In the genomic region with DNA sequence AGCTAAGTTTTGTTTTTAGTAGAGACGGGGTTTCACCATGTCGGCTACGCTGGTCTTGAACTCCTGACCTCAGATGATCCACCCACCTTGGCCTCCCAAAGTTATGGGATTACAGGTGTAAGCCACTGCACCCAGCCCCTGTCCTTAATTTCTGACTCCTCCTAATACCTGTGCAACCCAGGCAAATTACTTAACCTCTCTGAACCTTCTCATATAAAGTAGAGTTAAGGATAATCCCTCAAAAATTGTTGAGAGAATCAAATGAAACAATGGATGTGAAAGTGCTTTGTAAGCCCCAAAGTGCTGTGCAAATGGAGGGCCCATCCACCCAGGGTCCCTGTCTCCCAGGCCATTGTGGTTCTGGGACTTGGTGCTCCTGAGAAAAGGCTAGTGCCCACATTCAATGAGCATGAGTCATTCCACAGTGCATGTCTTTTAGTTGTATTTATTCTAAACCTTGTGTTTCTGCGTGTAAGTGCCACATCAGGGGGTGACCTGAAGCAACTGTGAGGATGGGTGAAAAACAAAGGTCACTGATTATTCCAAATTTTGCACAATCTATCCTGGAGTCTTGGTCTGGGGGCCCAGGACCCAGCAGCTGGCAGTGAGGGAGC, we compare ENCODE assay signal across 12 cellular contexts.
DNase-seq lines count a peak whose midpoint lies in the region; ATAC-seq and TF ChIP-seq lines count a peak whose summit lies in the region.
"Had no signal": no experiment of that assay in that cellular context is flagged by ENCODE, and none has a peak within 500 bp of the region (broad histone marks: within the 10 kb centered on the region; RNA-seq: fewer than 3 reads in every experiment).

No MANE protein-coding gene starts in this region.

- DNase-seq in T-helper 2 cell treated with Interferon-gamma antibody and Interleukin-4, amounts not matched to agents 5 μg/mL and 100 μg/mL, for 36 hours (ENCODE audit: low spot score), result no peak
- DNase-seq in T-helper 2 cell (no peak), T-helper 17 cell (no peak), iris pigment epithelial cell (ENCODE audit: low read depth) (peak; percentile 51), transverse colon (no peak), NCI-H1694 (lab: John Stamatoyannopoulos, UW) (no peak), SKM-1 treated with dmso at 0.1 percent for 144 hours (lab: John Stamatoyannopoulos, UW; ENCODE audit: unreplicated experiment) (no peak)
- DNase-seq in stimulated activated naive CD4-positive, alpha-beta T cell treated with Interleukin-2 at 50 U/mL for 16 hours (lab: John Stamatoyannopoulos, UW), result no peak
- DNase-seq: NCI-H1092 treated with DMSO at 0.1 percent for 48 hours had no signal

- H3K4me1 ChIP-seq in transverse colon, result peaks cover 0 to 20% (median 0%) of the 10 kb centered on the region in 4 donors

- no peak for TF ChIP-seq CTCF in transverse colon (IDR thresholded peaks at IDR 0.05)

- 62 to 100% methylated on average over 1 to 4 of the region's 4 CpGs for WGBS in transverse colon (ENCODE audit: low coverage in 1 of 2), 2 donors

- H3K27ac ChIP-seq in transverse colon, result peak overlapping the region in 3 of 4 donors; percentile 61 to 65 (median 64)

- H3K27ac Mint-ChIP-seq in T-helper 2 cell treated with Interferon-gamma antibody and Interleukin-4, amounts not matched to agents 5 μg/mL and 100 μg/mL, for 36 hours, result peak overlapping the region; percentile 34
- H3K27ac Mint-ChIP-seq in T-helper 17 cell, result peak overlapping the region; percentile 88

- H3K9me3 ChIP-seq in T-helper 17 cell (ENCODE audit: control insufficient read depth, low read length, poor library complexity, severe bottlenecking), result no peaks in the 10 kb centered on the region
- H3K9me3 ChIP-seq in transverse colon, result no peaks in the 10 kb centered on the region
- H3K9me3 ChIP-seq: heart left ventricle, right atrium auricular region, suprapubic skin had no signal

- intact Hi-C loops in transverse colon (cut with DNase I; ENCODE audit: low total_unique reads), result no loop called here

- TF ChIP-seq EP300 in transverse colon (IDR thresholded peaks at IDR 0.05; ENCODE audit: low read depth), result no peak

- no peaks in the 10 kb centered on the region for H3K27me3 Mint-ChIP-seq in T-helper 2 cell treated with Interferon-gamma antibody and Interleukin-4, amounts not matched to agents 5 μg/mL and 100 μg/mL, for 36 hours (ENCODE audit: low read depth)
- no peaks in the 10 kb centered on the region for H3K27me3 Mint-ChIP-seq in T-helper 17 cell

- H3K36me3 Mint-ChIP-seq in T-helper 2 cell treated with Interferon-gamma antibody and Interleukin-4, amounts not matched to agents 5 μg/mL and 100 μg/mL, for 36 hours (ENCODE audit: low read depth), result no peaks in the 10 kb centered on the region
- no peaks in the 10 kb centered on the region for H3K36me3 Mint-ChIP-seq in T-helper 17 cell (ENCODE audit: low read depth)

- no peaks in the 10 kb centered on the region for H3K36me3 ChIP-seq in transverse colon
- H3K36me3 ChIP-seq: heart left ventricle, right atrium auricular region, suprapubic skin had no signal

- H3K4me1 Mint-ChIP-seq in T-helper 2 cell treated with Interferon-gamma antibody and Interleukin-4, amounts not matched to agents 5 μg/mL and 100 μg/mL, for 36 hours (ENCODE audit: low read depth), result peaks cover 44% of the 10 kb centered on the region
- peaks cover 52% of the 10 kb centered on the region for H3K4me1 Mint-ChIP-seq in T-helper 17 cell

- in situ Hi-C loops in transverse colon (cut with MboI; ENCODE audit: low pct_ligation_motif_present in 1 of 4, low pct_unique_long_range_greater_than_20kb in 1 of 4, low sequenced_read_pairs in 3 of 4), result no loop called here

- no peaks in the 10 kb centered on the region for H3K9me3 Mint-ChIP-seq in T-helper 2 cell treated with Interferon-gamma antibody and Interleukin-4, amounts not matched to agents 5 μg/mL and 100 μg/mL, for 36 hours

- H3K27me3 ChIP-seq in transverse colon, result no peaks in the 10 kb centered on the region
- H3K27me3 ChIP-seq: heart left ventricle, right atrium auricular region, suprapubic skin had no signal

- no peak for ATAC-seq in T-helper 17 cell

- TF ChIP-seq POLR2A in transverse colon (IDR thresholded peaks at IDR 0.05), result no peak

- H3K4me3 Mint-ChIP-seq in T-helper 2 cell treated with Interferon-gamma antibody and Interleukin-4, amounts not matched to agents 5 μg/mL and 100 μg/mL, for 36 hours, result no peak overlapping the region
- H3K4me3 Mint-ChIP-seq in T-helper 17 cell, result no peak overlapping the region

- no peak overlapping the region for H3K4me3 ChIP-seq in transverse colon
- H3K4me3 ChIP-seq: right atrium auricular region, suprapubic skin had no signal
